Comparison of ENCODE assay signal across 7 cellular contexts in genomic region chr1:169924063-169924462, GRCh38.
"Had no signal": no experiment of that assay in that cellular context is flagged by ENCODE, and none has a peak within 500 bp of the region (broad histone marks: within the 10 kb centered on the region; RNA-seq: fewer than 3 reads in every experiment).

No MANE protein-coding gene starts in this region.

- ATAC-seq: HepG2, K562 had no signal

- H3K9me3 Mint-ChIP-seq: IgD-negative memory B cell had no signal

- H3K4me3 ChIP-seq: K562 had no signal

- H3K27ac ChIP-seq: HL-60 had no signal

- FAIRE-seq: HepG2, HTR-8/SVneo, K562 had no signal

- H3K4me3 Mint-ChIP-seq: IgD-negative memory B cell had no signal

- H3K27me3 Mint-ChIP-seq: IgD-negative memory B cell had no signal

- DNase-seq: IMR-90, KBM-7 had no signal
